In the genomic region with DNA sequence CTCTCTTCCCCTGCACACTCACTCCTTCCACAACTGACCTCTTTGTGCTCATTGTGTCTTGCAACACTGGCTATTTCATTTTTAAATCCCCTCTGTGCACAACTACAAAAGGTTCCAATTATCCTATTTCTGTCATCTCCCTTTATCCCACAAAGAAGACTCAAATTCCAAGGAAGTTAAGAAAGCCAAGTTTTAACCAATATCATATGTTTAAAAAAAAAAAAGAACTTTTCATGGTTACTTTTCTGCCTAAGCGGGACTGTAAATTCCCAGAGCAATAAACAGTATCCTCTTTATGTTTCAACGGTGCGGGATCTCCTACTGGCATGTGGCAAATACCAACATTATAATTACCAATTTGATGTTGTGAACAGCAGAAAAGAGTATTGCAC, we compare ENCODE assay signal across 14 cellular contexts.
A peak's percentile ranks its signal among the peaks of the same experiment; 100 is the strongest.
DNase-seq lines count a peak whose midpoint lies in the region; ATAC-seq and TF ChIP-seq lines count a peak whose summit lies in the region.
"Had no signal": no experiment of that assay in that cellular context is flagged by ENCODE, and none has a peak within 500 bp of the region (broad histone marks: within the 10 kb centered on the region; RNA-seq: fewer than 3 reads in every experiment).

No MANE protein-coding gene starts in this region.

- H3K4me1 Mint-ChIP-seq in CD4-positive, CD25-positive, alpha-beta regulatory T cell = peaks cover 42 to 85% (median 76%) of the 10 kb centered on the region in 4 donors
- peaks cover 75% of the 10 kb centered on the region for H3K4me1 Mint-ChIP-seq in HFFc6 (ENCODE audit: low read depth)
- H3K4me1 Mint-ChIP-seq in osteocyte (ENCODE audit: unreplicated experiment) = peaks cover 30% of the 10 kb centered on the region

- peak overlapping the region; percentile 60 to 95 (median 92) for H3K27ac Mint-ChIP-seq in CD4-positive, CD25-positive, alpha-beta regulatory T cell
- peak overlapping the region; percentile 61 for H3K27ac Mint-ChIP-seq in HFFc6
- peak overlapping the region; percentile 33 for H3K27ac Mint-ChIP-seq in osteocyte (ENCODE audit: unreplicated experiment)

- no peak for ATAC-seq in CD4-positive, CD25-positive, alpha-beta regulatory T cell (ENCODE audit: low read depth in 2 of 2)
- ATAC-seq in HG02763 (IDR thresholded peaks at IDR 0.05; ENCODE audit: unreplicated experiment) = no peak
- ATAC-seq in HG03095 (IDR thresholded peaks at IDR 0.05; ENCODE audit: unreplicated experiment) = no peak
- no peak for ATAC-seq in left ventricle myocardium superior
- ATAC-seq: heart left ventricle had no signal

- no peaks in the 10 kb centered on the region for H3K9me3 Mint-ChIP-seq in CD4-positive, CD25-positive, alpha-beta regulatory T cell
- H3K9me3 Mint-ChIP-seq in HFFc6 (no peaks in the 10 kb centered on the region), osteocyte (ENCODE audit: unreplicated experiment) (no peaks in the 10 kb centered on the region)

- no peaks in the 10 kb centered on the region for H3K36me3 Mint-ChIP-seq in CD4-positive, CD25-positive, alpha-beta regulatory T cell
- H3K36me3 Mint-ChIP-seq in HFFc6 (ENCODE audit: low read depth) = peaks cover 45% of the 10 kb centered on the region
- no peaks in the 10 kb centered on the region for H3K36me3 Mint-ChIP-seq in osteocyte (ENCODE audit: unreplicated experiment)

- no peaks in the 10 kb centered on the region for H3K27me3 Mint-ChIP-seq in CD4-positive, CD25-positive, alpha-beta regulatory T cell
- H3K27me3 Mint-ChIP-seq in HFFc6 (ENCODE audit: insufficient read depth) (peaks cover 2% of the 10 kb centered on the region), osteocyte (ENCODE audit: unreplicated experiment) (no peaks in the 10 kb centered on the region)
- H3K27me3 Mint-ChIP-seq: activated naive CD8-positive, alpha-beta T cell treated with anti-CD3 and anti-CD28 coated beads, Interleukin-2, amount 10 ng/mL, durations not matched to agents 7 days and 5 days had no signal

- H3K4me3 Mint-ChIP-seq in CD4-positive, CD25-positive, alpha-beta regulatory T cell = peak overlapping the region in 1 of 4 donors; percentile 20
- H3K4me3 Mint-ChIP-seq in HFFc6 (peak overlapping the region; percentile 66), osteocyte (ENCODE audit: unreplicated experiment) (no peak overlapping the region)

- peaks cover 45% of the 10 kb centered on the region for H3K4me1 ChIP-seq in CD4-positive, CD25-positive, alpha-beta regulatory T cell (ENCODE audit: control insufficient read depth, insufficient read depth, low read length, poor library complexity, severe bottlenecking)
- H3K4me1 ChIP-seq: pancreas had no signal

- intact Hi-C loops in dorsolateral prefrontal cortex (cut with DNase I) = no loop called here
- intact Hi-C loops in left ventricle myocardium superior (cut with micrococcal nuclease) = no loop called here

- no peaks in the 10 kb centered on the region for H3K36me3 ChIP-seq in CD4-positive, CD25-positive, alpha-beta regulatory T cell (ENCODE audit: control insufficient read depth, insufficient read depth, low read length)
- H3K36me3 ChIP-seq: heart left ventricle, pancreas had no signal

- DNase-seq in CD4-positive, CD25-positive, alpha-beta regulatory T cell = no peak
- peak; percentile 6 for DNase-seq in HFFc6
- DNase-seq in dorsolateral prefrontal cortex = no peak
- no peak for DNase-seq in osteocyte (ENCODE audit: extremely low spot score, unreplicated experiment)
- no peak for DNase-seq in left ventricle myocardium superior
- no peak for DNase-seq in SW 1271 (lab: John Stamatoyannopoulos, UW)
- DNase-seq: activated naive CD8-positive, alpha-beta T cell treated with anti-CD3 and anti-CD28 coated beads, Interleukin-2, amount 10 ng/mL, durations not matched to agents 7 days and 5 days; effector CD8-positive, alpha-beta T cell; heart left ventricle; NCI-H2029; pancreas; stimulated activated naive CD4-positive, alpha-beta T cell had no signal

- H3K27me3 ChIP-seq in CD4-positive, CD25-positive, alpha-beta regulatory T cell (ENCODE audit: control insufficient read depth, insufficient read depth, low read length) = no peaks in the 10 kb centered on the region
- H3K27me3 ChIP-seq in dorsolateral prefrontal cortex = no peaks in the 10 kb centered on the region
- H3K27me3 ChIP-seq: heart left ventricle, pancreas had no signal

- H3K9me3 ChIP-seq in CD4-positive, CD25-positive, alpha-beta regulatory T cell (ENCODE audit: control insufficient read depth in 2 of 2, low read length in 2 of 2) = no peaks in the 10 kb centered on the region
- H3K9me3 ChIP-seq: heart left ventricle, pancreas had no signal

- TF ChIP-seq CTCF in HFFc6 (IDR thresholded peaks at IDR 0.05) (no peak), dorsolateral prefrontal cortex (IDR thresholded peaks at IDR 0.05 in 54 of 56, conservative IDR thresholded peaks at IDR 0.05 in 2 of 56; ENCODE audit: low read depth in 1 of 56, partially characterized antibody in 56 of 56) (no peak), osteocyte (IDR thresholded peaks at IDR 0.05) (no peak)

- H3K4me3 ChIP-seq in CD4-positive, CD25-positive, alpha-beta regulatory T cell (ENCODE audit: low read depth, low read length) = peak overlapping the region; percentile 87
- peak overlapping the region in 4 of 59 donors; percentile 3 to 24 (median 16) for H3K4me3 ChIP-seq in dorsolateral prefrontal cortex
- H3K4me3 ChIP-seq: heart left ventricle, pancreas had no signal

- H3K27ac ChIP-seq in CD4-positive, CD25-positive, alpha-beta regulatory T cell (ENCODE audit: insufficient read depth, low read length, poor library complexity, severe bottlenecking) = peak overlapping the region; percentile 86
- peak overlapping the region in 44 of 59 donors; percentile 0 to 75 (median 49) for H3K27ac ChIP-seq in dorsolateral prefrontal cortex
- H3K27ac ChIP-seq: pancreas had no signal

Comparison
In these comparisons a context has a peak if more than half of its experiments do, and no peak if none do; other contexts are left out.
1. H3K27ac Mint-ChIP-seq: peak in every context shown above with its lines; median percentile 92 in CD4-positive, CD25-positive, alpha-beta regulatory T cell; 61 in HFFc6; 33 in osteocyte.